In the genomic region with DNA sequence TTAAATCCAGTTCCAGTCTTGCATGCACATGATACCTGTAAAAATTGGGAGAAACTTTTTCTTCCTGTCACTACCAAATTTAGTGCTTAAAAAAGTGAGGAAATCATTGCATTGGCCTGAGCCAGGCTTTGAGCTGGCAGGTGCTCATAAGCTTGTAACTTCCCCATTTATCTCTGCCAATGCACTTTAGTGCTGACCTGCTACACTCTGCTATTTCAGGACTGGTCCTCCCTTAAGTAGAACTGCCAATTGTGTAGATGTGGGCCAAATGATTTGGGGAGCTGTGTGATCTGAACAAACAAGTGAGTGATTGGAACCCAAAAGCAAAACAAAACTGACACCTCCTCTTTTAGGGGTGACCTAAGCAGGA, we compare ENCODE assay signal across 16 cellular contexts. TPM values are rescaled to one million over a fixed set of nuclear protein-coding genes. Genes with fewer than 3 reads are reported as not detected.
DNase-seq lines count a peak whose midpoint lies in the region; ATAC-seq, FAIRE-seq and TF ChIP-seq lines count a peak whose summit lies in the region.
"Had no signal": no experiment of that assay in that cellular context is flagged by ENCODE, and none has a peak within 500 bp of the region (broad histone marks: within the 10 kb centered on the region; RNA-seq: fewer than 3 reads in every experiment).

No MANE protein-coding gene starts in this region.

- H3K27ac ChIP-seq in keratinocyte (ENCODE audit: control insufficient read depth, insufficient read depth, low read length) (no peak overlapping the region), subcutaneous abdominal adipose tissue (ENCODE audit: low read depth, low read length) (peak overlapping the region; percentile 58)

- H3K36me3 ChIP-seq in adipocyte (ENCODE audit: control insufficient read depth, insufficient read depth, low read length, severe bottlenecking), result peaks cover under 1% of the 10 kb centered on the region
- peaks cover 5 to 8% of the 10 kb centered on the region in 2 experiments for H3K36me3 ChIP-seq in keratinocyte (ENCODE audit: control insufficient read depth in 2 of 2, extremely low read depth in 1 of 2, insufficient read depth in 2 of 2, low read length in 2 of 2)
- H3K36me3 ChIP-seq in subcutaneous abdominal adipose tissue (ENCODE audit: control insufficient read depth in 5 of 5, insufficient read depth in 5 of 5, low read length in 5 of 5), result peaks cover 0 to 9% (median 6%) of the 10 kb centered on the region in 5 donors

- no peak overlapping the region for H3K4me2 ChIP-seq in keratinocyte (ENCODE audit: control insufficient read depth, extremely low read depth, insufficient read depth, low read depth, low read length)

- FAIRE-seq in keratinocyte (lab: Jason Lieb, UNC), result peak; percentile 36
- FAIRE-seq in RCC 7860 (lab: Jason Lieb, UNC), result no peak
- FAIRE-seq: G401.6, HepG2 had no signal

- TF ChIP-seq CTCF in keratinocyte (optimal IDR thresholded peaks at IDR 0.05 in 1 of 3, IDR thresholded peaks at IDR 0.05 in 1 of 3, conservative IDR thresholded peaks at IDR 0.05 in 1 of 3; ENCODE audit: extremely low read depth in 1 of 3, insufficient read depth in 2 of 3, low read length in 3 of 3), result no peak

- H3K9me3 ChIP-seq in adipocyte (ENCODE audit: control insufficient read depth, low read length) (no peaks in the 10 kb centered on the region), keratinocyte (ENCODE audit: control insufficient read depth, low read depth, low read length) (no peaks in the 10 kb centered on the region), subcutaneous abdominal adipose tissue (ENCODE audit: control insufficient read depth in 5 of 5, low read length in 5 of 5) (no peaks in the 10 kb centered on the region)

- ATAC-seq in SK-N-SH treated with all-trans-retinoic acid at 6 μM for 48 hours, result no peak; the same call in 1 of the 3 replicates
- ATAC-seq: HepG2 had no signal

- H3K4me3 ChIP-seq in adipocyte (ENCODE audit: low read length), result peak overlapping the region; percentile 33
- no peak overlapping the region for H3K4me3 ChIP-seq in keratinocyte (ENCODE audit: control insufficient read depth in 2 of 3, extremely low read depth in 1 of 3, insufficient read depth in 2 of 3, low read depth in 1 of 3, low read length in 3 of 3)
- H3K4me3 ChIP-seq in subcutaneous abdominal adipose tissue (ENCODE audit: low read depth in 1 of 5, low read length in 5 of 5), result peak overlapping the region in 1 of 5 donors; percentile 31

- H3K9ac ChIP-seq in adipocyte (ENCODE audit: low read length) (no peak overlapping the region), keratinocyte (ENCODE audit: control insufficient read depth, extremely low read depth, insufficient read depth, low read length) (no peak overlapping the region), subcutaneous abdominal adipose tissue (ENCODE audit: low read length in 5 of 5) (no peak overlapping the region)

- no peaks in the 10 kb centered on the region for H3K79me2 ChIP-seq in keratinocyte (ENCODE audit: control insufficient read depth, insufficient read depth, low read length)

- DNase-seq in Kasumi-1 (lab: John Stamatoyannopoulos, UW), result peak; percentile 34 to 35
- no peak for DNase-seq in adipocyte (ENCODE audit: low read depth)
- DNase-seq in keratinocyte (ENCODE audit: low read depth, low spot score), result no peak
- DNase-seq in RCC 7860 (ENCODE audit: low spot score), result no peak
- DNase-seq in dermis blood vessel endothelial cell, result no peak
- no peak for DNase-seq in NCI-H1417 treated with DMSO at 0.1 percent for 48 hours (lab: John Stamatoyannopoulos, UW)
- DNase-seq: activated CD4-positive, alpha-beta T cell treated with anti-CD3 and anti-CD28 coated beads, Interleukin-2, amount 10 ng/mL, durations not matched to agents 24 days and 14 days; CD4-positive, alpha-beta T cell; effector CD4-positive, alpha-beta T cell; NCI-H524; stimulated activated naive CD4-positive, alpha-beta T cell treated with Interleukin-2 at 50 U/mL for 16 hours; T-helper 2 cell had no signal

- H3K27me3 ChIP-seq in adipocyte (replicated peaks; ENCODE audit: control insufficient read depth, insufficient read depth, low read length) (no peaks in the 10 kb centered on the region), keratinocyte (ENCODE audit: control insufficient read depth, extremely low read depth, insufficient read depth, low read length) (no peaks in the 10 kb centered on the region), subcutaneous abdominal adipose tissue (ENCODE audit: control insufficient read depth in 5 of 5, insufficient read depth in 4 of 5, low read length in 5 of 5) (no peaks in the 10 kb centered on the region)

- H3K4me1 ChIP-seq in adipocyte (ENCODE audit: control insufficient read depth, insufficient read depth, low read length), result peaks cover 18% of the 10 kb centered on the region
- peaks cover 7% of the 10 kb centered on the region for H3K4me1 ChIP-seq in keratinocyte (ENCODE audit: control insufficient read depth, extremely low read depth, insufficient read depth, low read length)
- H3K4me1 ChIP-seq in subcutaneous abdominal adipose tissue (ENCODE audit: control insufficient read depth in 5 of 5, insufficient read depth in 5 of 5, low read length in 5 of 5), result peaks cover 3 to 24% (median 13%) of the 10 kb centered on the region in 5 donors

- dilution Hi-C loops in keratinocyte (cut with MboI; ENCODE audit: extremely low pct_ligation_motif_present, low sequenced_read_pairs), result no loop called here

- no peak overlapping the region for H2AFZ ChIP-seq in keratinocyte (ENCODE audit: control insufficient read depth, low read length)

- H4K20me1 ChIP-seq in keratinocyte (ENCODE audit: control insufficient read depth, extremely low read depth, insufficient read depth, low read length), result no peaks in the 10 kb centered on the region

- H3K9me1 ChIP-seq in keratinocyte (ENCODE audit: control insufficient read depth, extremely low read depth, insufficient read depth, low read length), result no peaks in the 10 kb centered on the region

TF ChIP-seq in SK-N-SH treated with all-trans-retinoic acid at 6 μM for 48 hours, 23 proteins besides CTCF, POLR2A, EP300 and RAD21:
- TF ChIP-seq, protein P1, sequence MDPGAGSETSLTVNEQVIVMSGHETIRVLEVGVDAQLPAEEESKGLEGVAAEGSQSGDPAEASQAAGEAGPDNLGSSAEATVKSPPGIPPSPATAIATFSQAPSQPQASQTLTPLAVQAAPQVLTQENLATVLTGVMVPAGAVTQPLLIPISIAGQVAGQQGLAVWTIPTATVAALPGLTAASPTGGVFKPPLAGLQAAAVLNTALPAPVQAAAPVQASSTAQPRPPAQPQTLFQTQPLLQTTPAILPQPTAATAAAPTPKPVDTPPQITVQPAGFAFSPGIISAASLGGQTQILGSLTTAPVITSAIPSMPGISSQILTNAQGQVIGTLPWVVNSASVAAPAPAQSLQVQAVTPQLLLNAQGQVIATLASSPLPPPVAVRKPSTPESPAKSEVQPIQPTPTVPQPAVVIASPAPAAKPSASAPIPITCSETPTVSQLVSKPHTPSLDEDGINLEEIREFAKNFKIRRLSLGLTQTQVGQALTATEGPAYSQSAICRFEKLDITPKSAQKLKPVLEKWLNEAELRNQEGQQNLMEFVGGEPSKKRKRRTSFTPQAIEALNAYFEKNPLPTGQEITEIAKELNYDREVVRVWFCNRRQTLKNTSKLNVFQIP (CRISPR knock-in tag; IDR thresholded peaks at IDR 0.05; ENCODE audit: borderline replicate concordance, low read depth), result no peak
- TF ChIP-seq ZFP3 (CRISPR knock-in tag; IDR thresholded peaks at IDR 0.05), result no peak

RNA-seq across cellular contexts. Expression of gene ZNF827, which starts 51.8 kb away (rescaled TPM):
- 4.7 to 9.8 TPM (median 5.2 TPM) in 3 replicates for polyA plus RNA-seq in keratinocyte
- 1.3 TPM for polyA plus RNA-seq in keratinocyte (2011; ENCODE audit: low read depth)
- 4.2 and 9.1 TPM in 2 replicates for polyA plus RNA-seq in keratinocyte (2011; cell fraction: cytosol; rRNA removed)
- polyA plus RNA-seq in keratinocyte (2011; cell fraction: nucleus; rRNA removed), result 26.0 and 34.8 TPM in 2 replicates
- polyA plus RNA-seq in keratinocyte (2012; ENCODE audit: low replicate concordance), result 2.9 and 8.4 TPM in 2 replicates
- 15.7 to 39.9 TPM (median 16.4 TPM) in 3 replicates for polyA minus RNA-seq in keratinocyte
- polyA minus RNA-seq in keratinocyte (2011; cell fraction: cytosol; rRNA and poly(A)+ RNA removed), result 10.4 TPM
- 29.2 and 32.5 TPM in 2 replicates for polyA minus RNA-seq in keratinocyte (2011; cell fraction: nucleus; rRNA and poly(A)+ RNA removed)
- 2.5 and 4.4 TPM in 2 replicates for total RNA-seq in dermis blood vessel endothelial cell

Comparison
In these comparisons a context has a peak if more than half of its experiments do, and no peak if none do; other contexts are left out.
1. DNase-seq: peak in Kasumi-1 (2 of 2); none in adipocyte (single experiment), keratinocyte (single experiment), RCC 7860 (single experiment), dermis blood vessel endothelial cell (single experiment) and NCI-H1417 treated with DMSO at 0.1 percent for 48 hours (single experiment).